In genomic region chr1:103783944-103784377, GRCh38 we compare ENCODE assay signal across 14 cellular contexts. TPM values are rescaled to one million over a fixed set of nuclear protein-coding genes. Genes with fewer than 3 reads are reported as not detected.
DNase-seq lines count a peak whose midpoint lies in the region; ATAC-seq and TF ChIP-seq lines count a peak whose summit lies in the region.
"Had no signal": no experiment of that assay in that cellular context is flagged by ENCODE, and none has a peak within 500 bp of the region (broad histone marks: within the 10 kb centered on the region; RNA-seq: fewer than 3 reads in every experiment).

No MANE protein-coding gene starts in this region.

- H3K9me2 ChIP-seq in Karpas-422 (replicated peaks; ENCODE audit: insufficient read depth, low read length) = 0 out of 2 replicates have a peak, but pooled peaks cover 3% of the 10 kb centered on the region

- no peak overlapping the region for H3K27ac Mint-ChIP-seq in activated CD4-positive, alpha-beta memory T cell treated with anti-CD3 and anti-CD28 coated beads, Interleukin-2, amount 10 ng/mL, durations not matched to agents 7 days and 5 days
- H3K27ac Mint-ChIP-seq: neural progenitor cell had no signal

- TF ChIP-seq CTCF in foreskin keratinocyte (conservative IDR thresholded peaks at IDR 0.05) = no peak

- H3K36me3 Mint-ChIP-seq in activated CD4-positive, alpha-beta memory T cell treated with anti-CD3 and anti-CD28 coated beads, Interleukin-2, amount 10 ng/mL, durations not matched to agents 7 days and 5 days (ENCODE audit: low read depth) = no peaks in the 10 kb centered on the region
- H3K36me3 Mint-ChIP-seq: neural progenitor cell had no signal

- H3K9ac ChIP-seq in Karpas-422 (ENCODE audit: low read length) = no peak overlapping the region
- H3K9ac ChIP-seq: neural progenitor cell had no signal

- H3K9me3 ChIP-seq in Karpas-422 (ENCODE audit: low read length) = 0 out of 2 replicates have a peak, but pooled peaks cover 3% of the 10 kb centered on the region

- peak; percentile 70 for ATAC-seq in HG02798 (IDR thresholded peaks at IDR 0.05; ENCODE audit: poor library complexity, unreplicated experiment)
- ATAC-seq in HG03457 (IDR thresholded peaks at IDR 0.05; ENCODE audit: unreplicated experiment) = peak; percentile 49
- no peak for ATAC-seq in foreskin keratinocyte

- no peak overlapping the region for H3K4me3 Mint-ChIP-seq in activated CD4-positive, alpha-beta memory T cell treated with anti-CD3 and anti-CD28 coated beads, Interleukin-2, amount 10 ng/mL, durations not matched to agents 7 days and 5 days
- H3K4me3 Mint-ChIP-seq: neural progenitor cell had no signal

- H3K27ac ChIP-seq in Karpas-422 (ENCODE audit: low read length) = no peak overlapping the region
- H3K27ac ChIP-seq in foreskin keratinocyte = no peak overlapping the region
- H3K27ac ChIP-seq: 22Rv1, neural progenitor cell had no signal

- CTCF ChIA-PET in activated CD4-positive, alpha-beta memory T cell treated with anti-CD3 and anti-CD28 coated beads, Interleukin-2, amount 10 ng/mL, durations not matched to agents 7 days and 5 days (lab: Charles Lee) = no interaction called here

- H3K27me3 ChIP-seq in Karpas-422 (ENCODE audit: low read length) (no peaks in the 10 kb centered on the region), foreskin keratinocyte (no peaks in the 10 kb centered on the region)
- H3K27me3 ChIP-seq: neural progenitor cell had no signal

- H2AFZ ChIP-seq in Karpas-422 (ENCODE audit: low read length) = no peak overlapping the region
- H2AFZ ChIP-seq: neural progenitor cell had no signal

- no peaks in the 10 kb centered on the region for H3K9me3 Mint-ChIP-seq in activated CD4-positive, alpha-beta memory T cell treated with anti-CD3 and anti-CD28 coated beads, Interleukin-2, amount 10 ng/mL, durations not matched to agents 7 days and 5 days
- H3K9me3 Mint-ChIP-seq: neural progenitor cell had no signal

- no peak overlapping the region for H3K4me3 ChIP-seq in Karpas-422 (ENCODE audit: low read length)
- H3K4me3 ChIP-seq: neural progenitor cell, smooth muscle cell had no signal

- no peaks in the 10 kb centered on the region for H4K20me1 ChIP-seq in Karpas-422 (ENCODE audit: insufficient read depth, low read depth, low read length)

- no peaks in the 10 kb centered on the region for H3K79me2 ChIP-seq in Karpas-422 (ENCODE audit: low read length)

- H3K4me2 ChIP-seq in Karpas-422 (ENCODE audit: low read depth, low read length, poor library complexity, severe bottlenecking) = no peak overlapping the region
- H3K4me2 ChIP-seq: neural progenitor cell, smooth muscle cell had no signal

- H3K36me3 ChIP-seq in Karpas-422 (ENCODE audit: insufficient read depth, low read length) = no peaks in the 10 kb centered on the region
- H3K36me3 ChIP-seq: neural progenitor cell had no signal

- POLR2A ChIA-PET in activated CD4-positive, alpha-beta memory T cell treated with anti-CD3 and anti-CD28 coated beads, Interleukin-2, amount 10 ng/mL, durations not matched to agents 7 days and 5 days (lab: Charles Lee) = no interaction called here

- H3K4me1 Mint-ChIP-seq in activated CD4-positive, alpha-beta memory T cell treated with anti-CD3 and anti-CD28 coated beads, Interleukin-2, amount 10 ng/mL, durations not matched to agents 7 days and 5 days = no peaks in the 10 kb centered on the region
- H3K4me1 Mint-ChIP-seq: neural progenitor cell had no signal

- DNase-seq in NOMO-1 (lab: John Stamatoyannopoulos, UW; ENCODE audit: unreplicated experiment in 2 of 2) (peak; percentile 38 to 48), NOMO-1 treated with dmso at 0.1 percent for 144 hours (lab: John Stamatoyannopoulos, UW; ENCODE audit: unreplicated experiment) (no peak), Karpas-422 (no peak), foreskin keratinocyte (no peak), nucleus accumbens (lab: John Stamatoyannopoulos, UW) (no peak)
- DNase-seq in activated CD4-positive, alpha-beta memory T cell treated with anti-CD3 and anti-CD28 coated beads, Interleukin-2, amount 10 ng/mL, durations not matched to agents 7 days and 5 days = no peak
- DNase-seq: activated T-cell treated with anti-CD3 and anti-CD28 coated beads, Interleukin-2, amount 50 U/mL, for 1 hour; Calu3; NCI-H2227 treated with DMSO at 0.1 percent for 48 hours had no signal

- H3K27me3 Mint-ChIP-seq in activated CD4-positive, alpha-beta memory T cell treated with anti-CD3 and anti-CD28 coated beads, Interleukin-2, amount 10 ng/mL, durations not matched to agents 7 days and 5 days = no peaks in the 10 kb centered on the region

- no peaks in the 10 kb centered on the region for H3K4me1 ChIP-seq in Karpas-422 (ENCODE audit: low read length)
- no peaks in the 10 kb centered on the region for H3K4me1 ChIP-seq in foreskin keratinocyte
- H3K4me1 ChIP-seq: neural progenitor cell had no signal

RNA-seq across cellular contexts. Expression of gene AMY1C, which starts 34.3 kb away (rescaled TPM):
- not detected for total RNA-seq in activated CD4-positive, alpha-beta memory T cell treated with anti-CD3 and anti-CD28 coated beads, Interleukin-2, amount 10 ng/mL, durations not matched to agents 7 days and 5 days
- not detected in 2 replicates for total RNA-seq in Karpas-422 (2014; rRNA removed; shearing (Covaris generic); ENCODE audit: low replicate concordance)
- not detected in 2 replicates for total RNA-seq in foreskin keratinocyte
- polyA plus RNA-seq in foreskin keratinocyte = not detected in 2 replicates
- total RNA-seq: Calu3, smooth muscle cell had no signal
- polyA plus RNA-seq: smooth muscle cell had no signal

Comparison
In these comparisons a context has a peak if more than half of its experiments do, and no peak if none do; other contexts are left out.
1. DNase-seq: peak in NOMO-1 (2 of 2); none in NOMO-1 treated with dmso at 0.1 percent for 144 hours (single experiment), activated CD4-positive, alpha-beta memory T cell treated with anti-CD3 and anti-CD28 coated beads, Interleukin-2, amount 10 ng/mL, durations not matched to agents 7 days and 5 days (single experiment), Karpas-422 (single experiment), foreskin keratinocyte (0 of 2) and nucleus accumbens (0 of 56).